18 cellular contexts compared by ENCODE assay signal in genomic region chr4:140673729-140674128, GRCh38.
DNase-seq lines count a peak whose midpoint lies in the region; ATAC-seq and TF ChIP-seq lines count a peak whose summit lies in the region.
"Had no signal": no experiment of that assay in that cellular context is flagged by ENCODE, and none has a peak within 500 bp of the region (broad histone marks: within the 10 kb centered on the region; RNA-seq: fewer than 3 reads in every experiment).

No MANE protein-coding gene starts in this region.

- 66 to 69% methylated on average over 3 of the region's 3 CpGs for WGBS in esophagus squamous epithelium, 2 donors

- H3K9me3 Mint-ChIP-seq in glutamatergic neuron (ENCODE audit: unreplicated experiment), result peaks cover 15% of the 10 kb centered on the region
- no peaks in the 10 kb centered on the region for H3K9me3 Mint-ChIP-seq in activated CD4-positive, alpha-beta T cell treated with anti-CD3 and anti-CD28 coated beads, Interleukin-2, amount 10 ng/mL, durations not matched to agents 24 days and 14 days
- H3K9me3 Mint-ChIP-seq: activated CD8-positive, alpha-beta T cell treated with anti-CD3 and anti-CD28 coated beads for 36 hours; activated naive CD4-positive, alpha-beta T cell treated with anti-CD3 and anti-CD28 coated beads, Interleukin-2, amount 50 U/mL, for 24 hours; activated T-cell treated with anti-CD3 and anti-CD28 coated beads, Interleukin-2, amount 50 U/mL, for 24 hours had no signal

- no peaks in the 10 kb centered on the region for H3K27me3 ChIP-seq in esophagus squamous epithelium
- H3K27me3 ChIP-seq: foreskin keratinocyte, spleen had no signal

- H3K9me3 ChIP-seq in esophagus squamous epithelium, result no peaks in the 10 kb centered on the region
- H3K9me3 ChIP-seq: spleen had no signal

- H3K27ac Mint-ChIP-seq in glutamatergic neuron (ENCODE audit: unreplicated experiment), result peak overlapping the region; percentile 99
- H3K27ac Mint-ChIP-seq in activated CD4-positive, alpha-beta T cell treated with anti-CD3 and anti-CD28 coated beads, Interleukin-2, amount 10 ng/mL, durations not matched to agents 24 days and 14 days, result no peak overlapping the region
- H3K27ac Mint-ChIP-seq: activated CD8-positive, alpha-beta T cell treated with anti-CD3 and anti-CD28 coated beads for 36 hours; activated naive CD4-positive, alpha-beta T cell treated with anti-CD3 and anti-CD28 coated beads, Interleukin-2, amount 50 U/mL, for 24 hours; activated T-cell treated with anti-CD3 and anti-CD28 coated beads, Interleukin-2, amount 50 U/mL, for 24 hours had no signal

- no peak for TF ChIP-seq CTCF in glutamatergic neuron (IDR thresholded peaks at IDR 0.05; ENCODE audit: partially characterized antibody, unreplicated experiment)
- TF ChIP-seq CTCF in esophagus squamous epithelium (IDR thresholded peaks at IDR 0.05), result no peak

- H3K27ac ChIP-seq in esophagus squamous epithelium, result peak overlapping the region in 1 of 4 donors; percentile 2
- H3K27ac ChIP-seq: foreskin keratinocyte, PC-9, spleen had no signal

- peak overlapping the region; percentile 63 for H3K4me3 Mint-ChIP-seq in glutamatergic neuron (ENCODE audit: unreplicated experiment)
- no peak overlapping the region for H3K4me3 Mint-ChIP-seq in activated CD4-positive, alpha-beta T cell treated with anti-CD3 and anti-CD28 coated beads, Interleukin-2, amount 10 ng/mL, durations not matched to agents 24 days and 14 days
- H3K4me3 Mint-ChIP-seq: activated CD8-positive, alpha-beta T cell treated with anti-CD3 and anti-CD28 coated beads for 36 hours; activated naive CD4-positive, alpha-beta T cell treated with anti-CD3 and anti-CD28 coated beads, Interleukin-2, amount 50 U/mL, for 24 hours; activated T-cell treated with anti-CD3 and anti-CD28 coated beads, Interleukin-2, amount 50 U/mL, for 24 hours had no signal

- peaks cover 12% of the 10 kb centered on the region for H3K27me3 Mint-ChIP-seq in glutamatergic neuron (ENCODE audit: unreplicated experiment)
- peaks cover 12% of the 10 kb centered on the region for H3K27me3 Mint-ChIP-seq in activated CD4-positive, alpha-beta T cell treated with anti-CD3 and anti-CD28 coated beads, Interleukin-2, amount 10 ng/mL, durations not matched to agents 24 days and 14 days
- H3K27me3 Mint-ChIP-seq: activated CD8-positive, alpha-beta T cell treated with anti-CD3 and anti-CD28 coated beads for 36 hours had no signal

- no peak for TF ChIP-seq POLR2A in esophagus squamous epithelium (IDR thresholded peaks at IDR 0.05)

- no peaks in the 10 kb centered on the region for H3K4me1 ChIP-seq in esophagus squamous epithelium
- H3K4me1 ChIP-seq: foreskin keratinocyte had no signal

- DNase-seq in AG08396 (ENCODE audit: low spot score) (peak; percentile 17), HCEC 1CT (peak; percentile 30), amniotic epithelial cell (ENCODE audit: low read depth) (peak; percentile 8), glutamatergic neuron (peak; percentile 77), D341Med (ENCODE audit: low spot score) (no peak), esophagus squamous epithelium (lab: John Stamatoyannopoulos, UW) (no peak)
- DNase-seq in activated CD4-positive, alpha-beta T cell treated with anti-CD3 and anti-CD28 coated beads, Interleukin-2, amount 10 ng/mL, durations not matched to agents 24 days and 14 days, result no peak
- DNase-seq: activated CD8-positive, alpha-beta T cell treated with anti-CD3 and anti-CD28 coated beads for 36 hours; activated T-cell treated with anti-CD3 and anti-CD28 coated beads, Interleukin-2, amount 50 U/mL, for 24 hours; DND-41; foreskin keratinocyte; NCI-H1417; PC-9; SIG-M5; spleen; stimulated activated CD4-positive, alpha-beta T cell treated with anti-CD3 and anti-CD28 coated beads, Interleukin-4, amount 100 ng/mL, for 4 hours had no signal

- H3K4me1 Mint-ChIP-seq in glutamatergic neuron (ENCODE audit: low read depth, unreplicated experiment), result peaks cover 25% of the 10 kb centered on the region
- H3K4me1 Mint-ChIP-seq in activated CD4-positive, alpha-beta T cell treated with anti-CD3 and anti-CD28 coated beads, Interleukin-2, amount 10 ng/mL, durations not matched to agents 24 days and 14 days, result no peaks in the 10 kb centered on the region
- H3K4me1 Mint-ChIP-seq: activated naive CD4-positive, alpha-beta T cell treated with anti-CD3 and anti-CD28 coated beads, Interleukin-2, amount 50 U/mL, for 24 hours had no signal

- no peak overlapping the region for H3K4me3 ChIP-seq in esophagus squamous epithelium
- H3K4me3 ChIP-seq: PC-9, spleen had no signal

- H3K36me3 ChIP-seq in esophagus squamous epithelium, result peaks cover 0 to 80% (median 5%) of the 10 kb centered on the region in 3 donors

- H3K36me3 Mint-ChIP-seq in glutamatergic neuron (ENCODE audit: unreplicated experiment), result peaks cover 25% of the 10 kb centered on the region
- H3K36me3 Mint-ChIP-seq in activated CD4-positive, alpha-beta T cell treated with anti-CD3 and anti-CD28 coated beads, Interleukin-2, amount 10 ng/mL, durations not matched to agents 24 days and 14 days (ENCODE audit: low read depth), result no peaks in the 10 kb centered on the region
- H3K36me3 Mint-ChIP-seq: activated naive CD4-positive, alpha-beta T cell treated with anti-CD3 and anti-CD28 coated beads, Interleukin-2, amount 50 U/mL, for 24 hours had no signal

- intact Hi-C loops in esophagus squamous epithelium (cut with DNase I), result no loop called here
- intact Hi-C loops in activated CD4-positive, alpha-beta T cell treated with anti-CD3 and anti-CD28 coated beads, Interleukin-2, amount 10 ng/mL, durations not matched to agents 24 days and 14 days (cut with micrococcal nuclease), result no loop called here

- no peak for ATAC-seq in HG03571 (IDR thresholded peaks at IDR 0.05; ENCODE audit: unreplicated experiment)
- ATAC-seq: activated CD8-positive, alpha-beta T cell treated with anti-CD3 and anti-CD28 coated beads for 36 hours; foreskin keratinocyte had no signal

Comparison
In these comparisons a context has a peak if more than half of its experiments do, and no peak if none do; other contexts are left out.
1. DNase-seq: peak in AG08396 (single experiment), HCEC 1CT (single experiment), amniotic epithelial cell (single experiment) and glutamatergic neuron (single experiment); none in D341Med (single experiment), esophagus squamous epithelium (single experiment) and activated CD4-positive, alpha-beta T cell treated with anti-CD3 and anti-CD28 coated beads, Interleukin-2, amount 10 ng/mL, durations not matched to agents 24 days and 14 days (single experiment).